9 cellular contexts compared by ENCODE assay signal in the genomic region with DNA sequence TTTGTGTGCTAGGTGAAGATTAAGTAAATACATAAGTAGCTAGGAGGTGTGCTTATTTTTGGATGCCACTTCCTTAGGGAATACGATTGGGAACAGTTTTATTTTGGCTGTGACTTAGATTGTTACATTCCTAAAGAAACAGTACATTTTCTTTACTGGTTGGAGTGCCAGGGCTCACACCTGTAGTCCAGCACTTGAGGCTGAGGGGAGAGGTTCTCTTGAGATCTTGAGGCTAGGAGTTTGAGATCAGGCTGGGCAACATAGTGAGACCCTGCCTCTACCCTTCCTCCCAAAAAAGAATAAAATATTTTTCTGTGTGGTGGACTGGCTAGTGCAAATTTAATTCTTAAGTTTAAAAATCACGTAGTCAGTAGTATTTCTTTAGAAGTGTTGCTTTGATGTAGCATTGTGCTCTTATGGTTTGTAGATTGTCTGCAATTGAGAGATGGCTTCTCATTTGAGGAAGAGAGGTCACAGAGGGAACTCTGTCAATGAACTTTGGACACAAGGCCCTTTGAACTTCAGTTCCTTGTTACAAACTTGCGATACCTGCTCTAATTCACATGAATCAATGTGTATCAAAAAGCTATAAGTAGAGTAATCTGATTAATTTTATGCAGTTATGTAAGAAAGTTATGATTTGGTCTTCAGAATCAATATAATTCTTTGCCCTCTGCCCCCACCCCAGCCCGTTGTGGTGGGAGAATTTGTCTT. TPM values are rescaled to one million over a fixed set of nuclear protein-coding genes. Genes with fewer than 3 reads are reported as not detected.
DNase-seq lines count a peak whose midpoint lies in the region; ATAC-seq and TF ChIP-seq lines count a peak whose summit lies in the region.
"Had no signal": no experiment of that assay in that cellular context is flagged by ENCODE, and none has a peak within 500 bp of the region (broad histone marks: within the 10 kb centered on the region; RNA-seq: fewer than 3 reads in every experiment).

No MANE protein-coding gene starts in this region.

- peaks cover 92% of the 10 kb centered on the region for H3K4me1 Mint-ChIP-seq in activated naive CD4-positive, alpha-beta T cell treated with anti-CD3 and anti-CD28 coated beads for 36 hours (ENCODE audit: low read depth)

- H3K4me3 Mint-ChIP-seq in activated naive CD4-positive, alpha-beta T cell treated with anti-CD3 and anti-CD28 coated beads for 36 hours, result no peak overlapping the region

- H3K36me3 Mint-ChIP-seq in activated naive CD4-positive, alpha-beta T cell treated with anti-CD3 and anti-CD28 coated beads for 36 hours (ENCODE audit: low read depth), result peaks cover 76% of the 10 kb centered on the region
- H3K36me3 Mint-ChIP-seq in activated naive CD4-positive, alpha-beta T cell treated with anti-CD3 and anti-CD28 coated beads, Interleukin-2, amount 50 U/mL, for 72 hours, result peaks cover 41 to 91% of the 10 kb centered on the region in 2 donors

- ATAC-seq in activated naive CD4-positive, alpha-beta T cell treated with anti-CD3 and anti-CD28 coated beads, Interleukin-2, amount 50 U/mL, for 72 hours, result peak in 1 of 2 donors; percentile 16
- ATAC-seq in left lobe of liver (peak; percentile 58), GM18505 (IDR thresholded peaks at IDR 0.05; ENCODE audit: unreplicated experiment) (no peak)

- no peak for TF ChIP-seq POLR2A in GM18505 (IDR thresholded peaks at IDR 0.05; ENCODE audit: borderline replicate concordance, extremely low read depth, insufficient read depth, insufficient read length)

- no peak for DNase-seq in activated naive CD4-positive, alpha-beta T cell treated with anti-CD3 and anti-CD28 coated beads for 36 hours
- no peak for DNase-seq in activated naive CD4-positive, alpha-beta T cell treated with anti-CD3 and anti-CD28 coated beads, Interleukin-2, amount 50 U/mL, for 16 hours
- no peak for DNase-seq in activated naive CD4-positive, alpha-beta T cell treated with anti-CD3 and anti-CD28 coated beads, Interleukin-2, amount 50 U/mL, for 72 hours (ENCODE audit: low spot score in 2 of 2)
- DNase-seq in left lobe of liver (ENCODE audit: low spot score) (no peak), superior temporal gyrus (ENCODE audit: extremely low spot score) (peak; percentile 8), amniotic stem cell (lab: John Stamatoyannopoulos, UW) (no peak), NOMO-1 treated with DMSO at 0.1 percent for 48 hours (lab: John Stamatoyannopoulos, UW; ENCODE audit: unreplicated experiment) (no peak)
- DNase-seq: NCI-H1105 had no signal

- H3K27ac Mint-ChIP-seq in activated naive CD4-positive, alpha-beta T cell treated with anti-CD3 and anti-CD28 coated beads for 36 hours, result peak overlapping the region; percentile 80
- H3K27ac Mint-ChIP-seq in activated naive CD4-positive, alpha-beta T cell treated with anti-CD3 and anti-CD28 coated beads, Interleukin-2, amount 50 U/mL, for 72 hours, result peak overlapping the region; percentile 59 to 78

- CTCF ChIA-PET in activated naive CD4-positive, alpha-beta T cell treated with anti-CD3 and anti-CD28 coated beads for 36 hours (lab: Charles Lee), result no interaction called here

- intact Hi-C loops in activated naive CD4-positive, alpha-beta T cell treated with anti-CD3 and anti-CD28 coated beads for 36 hours (cut with micrococcal nuclease), result loop anchor here (1.0 kb wide), 1 partner anchor 7 kb away; a partner anchor contains a TSS

- no peaks in the 10 kb centered on the region for H3K9me3 Mint-ChIP-seq in activated naive CD4-positive, alpha-beta T cell treated with anti-CD3 and anti-CD28 coated beads for 36 hours
- H3K9me3 Mint-ChIP-seq in activated naive CD4-positive, alpha-beta T cell treated with anti-CD3 and anti-CD28 coated beads, Interleukin-2, amount 50 U/mL, for 72 hours, result no peaks in the 10 kb centered on the region

- no peaks in the 10 kb centered on the region for H3K27me3 Mint-ChIP-seq in activated naive CD4-positive, alpha-beta T cell treated with anti-CD3 and anti-CD28 coated beads for 36 hours (ENCODE audit: low read depth)

RNA-seq across cellular contexts. Expression of a gene that starts 7.1 kb away (rescaled TPM):
- total RNA-seq in activated naive CD4-positive, alpha-beta T cell treated with anti-CD3 and anti-CD28 coated beads for 36 hours, result 10 to 100 TPM; 41.2 to 42.6 TPM
- 10 to 100 TPM; 48.9 to 52.7 TPM for total RNA-seq in activated naive CD4-positive, alpha-beta T cell treated with anti-CD3 and anti-CD28 coated beads, Interleukin-2, amount 50 U/mL, for 72 hours
- total RNA-seq in left lobe of liver, result 30.3 TPM
